8 cellular contexts compared by ENCODE assay signal in the genomic region with DNA sequence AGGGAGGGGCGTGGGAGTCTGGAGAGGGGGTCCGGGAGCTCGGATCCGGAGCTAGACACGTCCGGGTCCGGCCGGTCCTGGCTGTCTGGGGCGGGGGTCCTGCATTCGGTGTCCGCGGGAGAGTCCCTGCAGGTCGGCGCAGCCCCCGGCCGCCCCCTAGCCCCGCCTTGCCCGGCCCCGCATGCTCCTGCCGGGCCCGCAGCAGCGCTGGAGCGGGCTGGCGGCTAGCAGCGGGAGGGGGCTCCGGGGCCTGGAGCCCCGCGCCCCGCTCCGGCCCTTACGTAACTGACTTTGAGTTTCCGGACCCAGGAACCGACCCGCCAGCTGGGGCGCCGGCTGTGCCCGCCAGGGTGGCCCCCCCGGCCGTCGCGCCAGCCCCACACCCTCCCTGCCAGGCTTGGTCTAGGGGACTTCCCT. TPM values are rescaled to one million over a fixed set of nuclear protein-coding genes. Genes with fewer than 3 reads are reported as not detected.
A peak's percentile ranks its signal among the peaks of the same experiment; 100 is the strongest.
DNase-seq lines count a peak whose midpoint lies in the region; ATAC-seq and TF ChIP-seq lines count a peak whose summit lies in the region.

No MANE protein-coding gene starts in this region.

- peak overlapping the region; percentile 86 for H3K4me3 Mint-ChIP-seq in activated CD8-positive, alpha-beta T cell treated with anti-CD3 and anti-CD28 coated beads for 36 hours
- H3K4me3 Mint-ChIP-seq in endothelial cell (ENCODE audit: unreplicated experiment): peak overlapping the region; percentile 98
- peak overlapping the region; percentile 81 to 93 (median 91) for H3K4me3 Mint-ChIP-seq in naive thymus-derived CD8-positive, alpha-beta T cell

- peak overlapping the region; percentile 98 for H3K27ac Mint-ChIP-seq in activated CD8-positive, alpha-beta T cell treated with anti-CD3 and anti-CD28 coated beads for 36 hours
- no peak overlapping the region for H3K27ac Mint-ChIP-seq in endothelial cell (ENCODE audit: unreplicated experiment)
- H3K27ac Mint-ChIP-seq in naive thymus-derived CD8-positive, alpha-beta T cell: peak overlapping the region in 8 of 10 donors; percentile 64 to 94 (median 89)

- POLR2A ChIA-PET in BJ (lab: Charles Lee): interaction anchor here (0.6 to 0.7 kb wide), 2 partner anchors 72 to 245 kb away, joined by 3 read pairs; a partner anchor contains a TSS
- POLR2A ChIA-PET in activated CD8-positive, alpha-beta T cell treated with anti-CD3 and anti-CD28 coated beads for 36 hours (lab: Charles Lee): interaction anchor here (1.0 to 1.3 kb wide), 5 partner anchors 26 to 381 kb away, joined by 3 to 6 read pairs (median 3); a partner anchor contains a TSS
- POLR2A ChIA-PET in naive thymus-derived CD8-positive, alpha-beta T cell (lab: Charles Lee): interaction anchor here (0.9 to 2.0 kb wide), 2 partner anchors 27 to 381 kb away, joined by 3 to 9 read pairs; a partner anchor contains a TSS

- peak overlapping the region; percentile 82 for H3K4me3 ChIP-seq in BJ (ENCODE audit: low read depth, low read length)

- H3K27me3 Mint-ChIP-seq in activated CD8-positive, alpha-beta T cell treated with anti-CD3 and anti-CD28 coated beads for 36 hours: no peaks in the 10 kb centered on the region
- H3K27me3 Mint-ChIP-seq in endothelial cell (ENCODE audit: unreplicated experiment): peaks cover 7% of the 10 kb centered on the region
- no peaks in the 10 kb centered on the region for H3K27me3 Mint-ChIP-seq in naive thymus-derived CD8-positive, alpha-beta T cell

- no peaks in the 10 kb centered on the region for H3K36me3 Mint-ChIP-seq in activated CD8-positive, alpha-beta T cell treated with anti-CD3 and anti-CD28 coated beads for 36 hours (ENCODE audit: low read depth)
- H3K36me3 Mint-ChIP-seq in endothelial cell (ENCODE audit: low read depth, unreplicated experiment): peaks cover 7% of the 10 kb centered on the region
- H3K36me3 Mint-ChIP-seq in naive thymus-derived CD8-positive, alpha-beta T cell: no peaks in the 10 kb centered on the region

- H3K36me3 ChIP-seq in BJ (ENCODE audit: control insufficient read depth, insufficient read depth, low read length): no peaks in the 10 kb centered on the region

- intact Hi-C loops in activated CD8-positive, alpha-beta T cell treated with anti-CD3 and anti-CD28 coated beads for 36 hours (cut with micrococcal nuclease): no loop called here

- peak; percentile 27 for ATAC-seq in HG02642 (IDR thresholded peaks at IDR 0.05; ENCODE audit: poor library complexity, unreplicated experiment)
- ATAC-seq in activated CD8-positive, alpha-beta T cell treated with anti-CD3 and anti-CD28 coated beads for 36 hours: no peak
- peak in 1 of 2 donors; percentile 26 for ATAC-seq in naive thymus-derived CD8-positive, alpha-beta T cell
- no peak for ATAC-seq in GM18858 (IDR thresholded peaks at IDR 0.05; ENCODE audit: unreplicated experiment)

- no peaks in the 10 kb centered on the region for H3K9me3 Mint-ChIP-seq in activated CD8-positive, alpha-beta T cell treated with anti-CD3 and anti-CD28 coated beads for 36 hours
- no peaks in the 10 kb centered on the region for H3K9me3 Mint-ChIP-seq in endothelial cell (ENCODE audit: unreplicated experiment)
- no peaks in the 10 kb centered on the region for H3K9me3 Mint-ChIP-seq in naive thymus-derived CD8-positive, alpha-beta T cell

- H3K4me1 Mint-ChIP-seq in activated CD8-positive, alpha-beta T cell treated with anti-CD3 and anti-CD28 coated beads for 36 hours (ENCODE audit: low read depth): peaks cover 51% of the 10 kb centered on the region
- peaks cover 39% of the 10 kb centered on the region for H3K4me1 Mint-ChIP-seq in endothelial cell (ENCODE audit: unreplicated experiment)
- H3K4me1 Mint-ChIP-seq in naive thymus-derived CD8-positive, alpha-beta T cell: peaks cover 24 to 65% (median 57%) of the 10 kb centered on the region in 4 donors

- DNase-seq in BJ (ENCODE audit: low read depth) (no peak), endothelial cell (ENCODE audit: low spot score) (peak; percentile 45), mucosa of gallbladder (ENCODE audit: low spot score) (no peak), HT-29 (ENCODE audit: low spot score) (no peak)
- DNase-seq in activated CD8-positive, alpha-beta T cell treated with anti-CD3 and anti-CD28 coated beads for 36 hours: peak; percentile 43
- DNase-seq in naive thymus-derived CD8-positive, alpha-beta T cell: peak; percentile 13 to 66 (median 42)

- no peaks in the 10 kb centered on the region for H3K27me3 ChIP-seq in BJ (ENCODE audit: control insufficient read depth, insufficient read depth, low read length)

- no peak for TF ChIP-seq CTCF in BJ (IDR thresholded peaks at IDR 0.05; ENCODE audit: insufficient read depth, low read depth, low read length)
- TF ChIP-seq CTCF in activated CD8-positive, alpha-beta T cell treated with anti-CD3 and anti-CD28 coated beads for 36 hours (IDR thresholded peaks at IDR 0.05): no peak
- TF ChIP-seq CTCF in endothelial cell (IDR thresholded peaks at IDR 0.05; ENCODE audit: unreplicated experiment): no peak

- CTCF ChIA-PET in BJ (lab: Yijun Ruan, JAX): interaction anchor here (0.9 to 14.8 kb wide), 6 partner anchors 10 to 316 kb away, joined by 3 to 152 read pairs (median 5); no protein-coding TSS in a partner anchor
- CTCF ChIA-PET in activated CD8-positive, alpha-beta T cell treated with anti-CD3 and anti-CD28 coated beads for 36 hours (lab: Charles Lee): interaction anchor here (0.9 to 1.7 kb wide), 3 partner anchors 11 to 146 kb away, joined by 4 to 8 read pairs (median 6); no protein-coding TSS in a partner anchor

RNA-seq across cellular contexts. Expression of a gene that starts 26.9 kb away (rescaled TPM):
- polyA plus RNA-seq in BJ (2011; rRNA removed): 7.5 and 13.8 TPM in 2 replicates
- 10.1 and 11.2 TPM in 2 replicates for polyA minus RNA-seq in BJ (2011; rRNA and poly(A)+ RNA removed)
- 10 to 100 TPM; 74.9 to 80.3 TPM for total RNA-seq in activated CD8-positive, alpha-beta T cell treated with anti-CD3 and anti-CD28 coated beads for 36 hours
- total RNA-seq in endothelial cell (ENCODE audit: unreplicated experiment) (82.6 TPM), mucosa of gallbladder (71.7 TPM)
- 100 to 1,000 TPM; 300 to 328 TPM for total RNA-seq in naive thymus-derived CD8-positive, alpha-beta T cell
- 10 to 100 TPM; 84.1 to 99.9 (median 92.9) TPM for polyA plus RNA-seq in naive thymus-derived CD8-positive, alpha-beta T cell
- total RNA-seq in HT-29 (2014; rRNA removed; shearing (Covaris generic)): 35.2 and 36.4 TPM in 2 replicates

Comparison
In these comparisons a context has a peak if more than half of its experiments do, and no peak if none do; other contexts are left out.
1. DNase-seq: peak in activated CD8-positive, alpha-beta T cell treated with anti-CD3 and anti-CD28 coated beads for 36 hours (single experiment), endothelial cell (single experiment) and naive thymus-derived CD8-positive, alpha-beta T cell (10 of 10); none in BJ (single experiment), mucosa of gallbladder (single experiment) and HT-29 (single experiment).
2. Peak in every context shown above with its lines, with median percentiles within 50 percentile points of each other: H3K4me3 Mint-ChIP-seq.